13 cellular contexts compared by ENCODE assay signal in genomic region chr7:105794741-105795729, GRCh38.
DNase-seq lines count a peak whose midpoint lies in the region; TF ChIP-seq lines count a peak whose summit lies in the region.
"Had no signal": no experiment of that assay in that cellular context is flagged by ENCODE, and none has a peak within 500 bp of the region (broad histone marks: within the 10 kb centered on the region; RNA-seq: fewer than 3 reads in every experiment).

No MANE protein-coding gene starts in this region.

- H3K27ac ChIP-seq in hepatocyte (peak overlapping the region; percentile 64), tibial artery (peak overlapping the region; percentile 34 to 45)

- peaks cover 9% of the 10 kb centered on the region for H3K4me1 Mint-ChIP-seq in CD14-positive monocyte

- H3K4me1 ChIP-seq in hepatocyte (ENCODE audit: insufficient read depth) (no peaks in the 10 kb centered on the region), tibial artery (peaks cover 0 to 8% (median 0%) of the 10 kb centered on the region in 4 donors)

- no peak overlapping the region for H3K4me3 Mint-ChIP-seq in CD14-positive monocyte
- H3K4me3 Mint-ChIP-seq: activated CD4-positive, alpha-beta memory T cell treated with anti-CD3 and anti-CD28 coated beads, Interleukin-2, amount 10 ng/mL, durations not matched to agents 7 days and 5 days; mesothelial cell of epicardium had no signal

- DNase-seq in LHCN-M2 (ENCODE audit: low read depth) = peak; percentile 93
- peak; percentile 66 to 82 for DNase-seq in cardiac fibroblast (ENCODE audit: low read depth in 2 of 2)
- no peak for DNase-seq in hepatocyte (ENCODE audit: low spot score)
- DNase-seq in tibial artery = no peak
- no peak for DNase-seq in NCI-H1694 (lab: John Stamatoyannopoulos, UW)
- DNase-seq in CD14-positive monocyte (ENCODE audit: low spot score) = no peak
- no peak for DNase-seq in effector CD8-positive, alpha-beta T cell (lab: John Stamatoyannopoulos, UW)
- DNase-seq: activated CD4-positive, alpha-beta memory T cell treated with anti-CD3 and anti-CD28 coated beads, Interleukin-2, amount 10 ng/mL, durations not matched to agents 7 days and 5 days; amygdala; GDM1; NCI-H524 treated with DMSO at 0.1 percent for 48 hours; T-helper 1 cell had no signal

- H3K27me3 ChIP-seq in hepatocyte (no peaks in the 10 kb centered on the region), tibial artery (no peaks in the 10 kb centered on the region)

- H3K27me3 Mint-ChIP-seq in CD14-positive monocyte (ENCODE audit: low read depth in 3 of 3) = no peaks in the 10 kb centered on the region

- H3K9me3 Mint-ChIP-seq in CD14-positive monocyte = no peaks in the 10 kb centered on the region
- H3K9me3 Mint-ChIP-seq: activated CD4-positive, alpha-beta memory T cell treated with anti-CD3 and anti-CD28 coated beads, Interleukin-2, amount 10 ng/mL, durations not matched to agents 7 days and 5 days had no signal

- H3K4me2 ChIP-seq in hepatocyte = peak overlapping the region; percentile 28

- H3K27ac Mint-ChIP-seq in CD14-positive monocyte = no peak overlapping the region
- H3K27ac Mint-ChIP-seq: activated CD4-positive, alpha-beta memory T cell treated with anti-CD3 and anti-CD28 coated beads, Interleukin-2, amount 10 ng/mL, durations not matched to agents 7 days and 5 days; mesothelial cell of epicardium had no signal

- H3K9me3 ChIP-seq in hepatocyte (ENCODE audit: low read depth) (no peaks in the 10 kb centered on the region), tibial artery (no peaks in the 10 kb centered on the region)

- no peak overlapping the region for H3K4me3 ChIP-seq in cardiac fibroblast (replicated peaks in 1 of 2; ENCODE audit: low read depth in 2 of 2, low read length in 2 of 2)
- H3K4me3 ChIP-seq in hepatocyte = no peak overlapping the region
- H3K4me3 ChIP-seq in tibial artery = no peak overlapping the region

- no peaks in the 10 kb centered on the region for H3K9me2 ChIP-seq in hepatocyte (replicated peaks; ENCODE audit: insufficient read depth)

- H3K79me2 ChIP-seq in hepatocyte = peaks cover 7% of the 10 kb centered on the region

- peaks cover 15 to 21% of the 10 kb centered on the region in 2 donors for H3K36me3 Mint-ChIP-seq in CD14-positive monocyte

- H2AFZ ChIP-seq in hepatocyte = no peak overlapping the region

- peaks cover 2% of the 10 kb centered on the region for H4K20me1 ChIP-seq in hepatocyte (ENCODE audit: insufficient read depth, poor library complexity, severe bottlenecking)

- no peaks in the 10 kb centered on the region for H3K36me3 ChIP-seq in hepatocyte (replicated peaks; ENCODE audit: insufficient read depth, low read depth)
- H3K36me3 ChIP-seq in tibial artery = peaks cover 0 to 4% (median 0%) of the 10 kb centered on the region in 3 donors

- TF ChIP-seq CTCF in cardiac fibroblast (IDR thresholded peaks at IDR 0.05; ENCODE audit: low read depth, low read length) = no peak
- no peak for TF ChIP-seq CTCF in hepatocyte (IDR thresholded peaks at IDR 0.05; ENCODE audit: poor library complexity)
- TF ChIP-seq CTCF in tibial artery (IDR thresholded peaks at IDR 0.05) = no peak
- TF ChIP-seq CTCF in CD14-positive monocyte (IDR thresholded peaks at IDR 0.05) = no peak

- 67% methylated on average over 8 of the region's 8 CpGs for WGBS in hepatocyte (ENCODE audit: low lambda C conversion rate, missing lambda C conversion rate)

- intact Hi-C loops in tibial artery (cut with DNase I; ENCODE audit: low total_unique reads) = loop anchor here (10.0 kb wide), 1 partner anchor 1310 kb away; no protein-coding TSS in a partner anchor
- intact Hi-C loops in CD14-positive monocyte (cut with micrococcal nuclease) = no loop called here

Comparison
In these comparisons a context has a peak if more than half of its experiments do, and no peak if none do; other contexts are left out.
1. DNase-seq: peak in LHCN-M2 (single experiment) and cardiac fibroblast (2 of 2); none in hepatocyte (single experiment), tibial artery (0 of 2), NCI-H1694 (single experiment), CD14-positive monocyte (single experiment) and effector CD8-positive, alpha-beta T cell (single experiment).